ENCODE assay signal across 17 cellular contexts in genomic region chr1:214974002-214974401, GRCh38.
A peak's percentile ranks its signal among the peaks of the same experiment; 100 is the strongest.
DNase-seq lines count a peak whose midpoint lies in the region; ATAC-seq, FAIRE-seq and TF ChIP-seq lines count a peak whose summit lies in the region.
"Had no signal": no experiment of that assay in that cellular context is flagged by ENCODE, and none has a peak within 500 bp of the region (broad histone marks: within the 10 kb centered on the region; RNA-seq: fewer than 3 reads in every experiment).

No MANE protein-coding gene starts in this region.

- no peak overlapping the region for H3K4me3 ChIP-seq in IMR-90 (ENCODE audit: insufficient read depth, low read depth, low read length)
- H3K4me3 ChIP-seq in H1 (ENCODE audit: extremely low read depth in 1 of 4, insufficient read depth in 2 of 4, low read depth in 3 of 4, low read length in 4 of 4), result no peak overlapping the region
- no peak overlapping the region for H3K4me3 ChIP-seq in neuronal stem cell (ENCODE audit: low read length in 2 of 2)
- H3K4me3 ChIP-seq: GM12878 had no signal

- H3K9me3 ChIP-seq in IMR-90 (ENCODE audit: control insufficient read depth, insufficient read depth, low read length) (no peaks in the 10 kb centered on the region), H1 (ENCODE audit: insufficient read depth in 2 of 2, low read depth in 1 of 2, low read length in 1 of 2) (no peaks in the 10 kb centered on the region), neuronal stem cell (replicated peaks in 1 of 2; ENCODE audit: control insufficient read depth in 2 of 2, insufficient read depth in 1 of 2, low read depth in 1 of 2, low read length in 2 of 2) (no peaks in the 10 kb centered on the region)

- H2BK12ac ChIP-seq in H1 (ENCODE audit: low read depth, low read length), result no peak overlapping the region
- no peak overlapping the region for H2BK12ac ChIP-seq in neuronal stem cell (ENCODE audit: low read length)

- TF ChIP-seq POLR2A in IMR-90 (IDR thresholded peaks at IDR 0.05; ENCODE audit: low read depth, low read length) (no peak), H1 (IDR thresholded peaks at IDR 0.05; ENCODE audit: control extremely low read depth in 1 of 2, low read depth in 2 of 2, low read length in 2 of 2) (no peak)

- H3K23ac ChIP-seq in IMR-90 (ENCODE audit: low read depth, low read length) (no peak overlapping the region), H1 (ENCODE audit: insufficient read length) (no peak overlapping the region), neuronal stem cell (ENCODE audit: low read depth, low read length, poor library complexity) (no peak overlapping the region)

- no peaks in the 10 kb centered on the region for H3K79me2 ChIP-seq in H1 (ENCODE audit: control insufficient read depth in 1 of 2, insufficient read depth in 2 of 2, low read length in 2 of 2)

- no peak for FAIRE-seq in H1 (lab: Jason Lieb, UNC)
- FAIRE-seq: GM12878, GM19239 had no signal

- H4K91ac ChIP-seq in IMR-90 (ENCODE audit: insufficient read depth, low read depth, low read length) (no peak overlapping the region), H1 (replicated peaks; ENCODE audit: insufficient read length, low read length) (no peak overlapping the region), neuronal stem cell (ENCODE audit: low read depth, low read length, poor library complexity) (no peak overlapping the region)

- no peaks in the 10 kb centered on the region for H3K23me2 ChIP-seq in H1 (ENCODE audit: low read depth, low read length)

- H3K79me1 ChIP-seq in IMR-90 (ENCODE audit: low read depth in 1 of 2, low read length in 2 of 2) (no peaks in the 10 kb centered on the region), H1 (ENCODE audit: low read depth, low read length) (no peaks in the 10 kb centered on the region), neuronal stem cell (ENCODE audit: low read depth, low read length) (no peaks in the 10 kb centered on the region)

- H2BK20ac ChIP-seq in IMR-90 (ENCODE audit: low read depth, low read length) (no peak overlapping the region), H1 (ENCODE audit: low read length) (no peak overlapping the region)

- TF ChIP-seq RAD21 in IMR-90 (IDR thresholded peaks at IDR 0.05; ENCODE audit: low read length), result no peak
- TF ChIP-seq RAD21 in H1 (IDR thresholded peaks at IDR 0.05 in 1 of 2, conservative IDR thresholded peaks at IDR 0.05 in 1 of 2; ENCODE audit: low read depth in 2 of 2, low read length in 2 of 2), result no peak

- no peak overlapping the region for H3K18ac ChIP-seq in IMR-90 (ENCODE audit: low read depth, low read length)
- no peak overlapping the region for H3K18ac ChIP-seq in H1 (ENCODE audit: extremely low read depth, low read length)
- H3K18ac ChIP-seq in neuronal stem cell (ENCODE audit: low read length), result peak overlapping the region; percentile 21

- no peak overlapping the region for H3K27ac ChIP-seq in IMR-90 (ENCODE audit: insufficient read depth, low read length)
- no peak overlapping the region for H3K27ac ChIP-seq in H1 (ENCODE audit: low read depth, low read length)
- H3K27ac ChIP-seq in neuronal stem cell (replicated peaks; ENCODE audit: low read length), result no peak overlapping the region

- H3K4me2 ChIP-seq in IMR-90 (ENCODE audit: low read depth, low read length), result no peak overlapping the region
- no peak overlapping the region for H3K4me2 ChIP-seq in H1 (ENCODE audit: insufficient read depth in 1 of 2, low read depth in 2 of 2, low read length in 2 of 2)
- no peak overlapping the region for H3K4me2 ChIP-seq in neuronal stem cell (ENCODE audit: insufficient read depth, low read length, poor library complexity, severe bottlenecking)

- no peak for TF ChIP-seq EP300 in H1 (IDR thresholded peaks at IDR 0.05; ENCODE audit: borderline replicate concordance in 1 of 2, low read depth in 2 of 2, low read length in 2 of 2)

- H3K4ac ChIP-seq in IMR-90 (ENCODE audit: low read depth, low read length) (no peak overlapping the region), H1 (replicated peaks; ENCODE audit: insufficient read length, low read depth, low read length) (no peak overlapping the region), neuronal stem cell (ENCODE audit: low read length) (no peak overlapping the region)

- DNase-seq in IMR-90, result no peak
- no peak for DNase-seq in H1 (ENCODE audit: low read depth in 1 of 2, low spot score in 2 of 2)
- no peak for DNase-seq in neuronal stem cell (ENCODE audit: low spot score)
- no peak for DNase-seq in activated CD4-positive, alpha-beta T cell treated with anti-CD3 and anti-CD28 coated beads for 1 hour
- DNase-seq in SW 1271 (lab: John Stamatoyannopoulos, UW), result no peak
- DNase-seq: C1 segment of cervical spinal cord; Calu3; CD4-positive, alpha-beta memory T cell; COR-L47; DND-41; GDM1; GOT3; H7; HCEC 1CT had no signal

- no peak overlapping the region for H3K9ac ChIP-seq in IMR-90 (ENCODE audit: low read depth, low read length)
- H3K9ac ChIP-seq in H1 (replicated peaks in 1 of 4; ENCODE audit: extremely low read depth in 1 of 4, low read depth in 3 of 4, low read length in 3 of 4), result no peak overlapping the region
- H3K9ac ChIP-seq in neuronal stem cell (ENCODE audit: low read depth, low read length, poor library complexity), result no peak overlapping the region

- peak overlapping the region; percentile 14 for H2AFZ ChIP-seq in IMR-90 (replicated peaks; ENCODE audit: low read length, poor library complexity)
- peak overlapping the region; percentile 73; the same call in 1 of the 2 replicates for H2AFZ ChIP-seq in H1 (ENCODE audit: low read length)
- no peak overlapping the region for H2AFZ ChIP-seq in neuronal stem cell (ENCODE audit: low read length)

- in situ Hi-C loops in IMR-90 (cut with MboI; ENCODE audit: low sequenced_read_pairs), result no loop called here

- H4K8ac ChIP-seq in IMR-90 (ENCODE audit: low read depth in 2 of 2, low read length in 2 of 2) (no peak overlapping the region), H1 (ENCODE audit: extremely low read depth, insufficient read depth, low read length) (peak overlapping the region; percentile 53; the same call in 1 of the 2 replicates), neuronal stem cell (ENCODE audit: low read depth, low read length) (no peak overlapping the region)

- no peaks in the 10 kb centered on the region for H4K20me1 ChIP-seq in IMR-90 (ENCODE audit: insufficient read depth, low read length)
- H4K20me1 ChIP-seq in H1 (replicated peaks in 1 of 2; ENCODE audit: control insufficient read depth in 1 of 2, insufficient read depth in 2 of 2, low read length in 2 of 2), result no peaks in the 10 kb centered on the region

- H4K5ac ChIP-seq in IMR-90 (ENCODE audit: low read depth, low read length), result no peak overlapping the region
- H4K5ac ChIP-seq in H1 (ENCODE audit: insufficient read length, low read depth, low read length), result no peak overlapping the region

- ATAC-seq in IMR-90 (ENCODE audit: low read depth), result no peak
- no peak for ATAC-seq in GM21576 (IDR thresholded peaks at IDR 0.05; ENCODE audit: unreplicated experiment)
- ATAC-seq: GM12878 had no signal

- no CpG with 5 or more reads among the region's 2 CpGs for WGBS in IMR-90 (ENCODE audit: extremely low coverage in 2 of 2, insufficient read length in 1 of 2), 2 experiments
- WGBS in H1 (ENCODE audit: extremely low coverage in 1 of 2, insufficient coverage in 1 of 2, insufficient read length in 1 of 2, insufficient replicate concordance in 2 of 2, low coverage in 1 of 2, low lambda C conversion rate in 2 of 2, missing lambda C conversion rate in 1 of 2), 2 experiments, result 82% methylated on average over 2 of the region's 2 CpGs; no CpG with 5 or more reads in 1 of the 2 experiments
- no CpG with 5 or more reads among the region's 2 CpGs for WGBS in neuronal stem cell (ENCODE audit: extremely low coverage in 2 of 2, insufficient read length in 2 of 2, insufficient replicate concordance in 1 of 2), 2 donors

- intact Hi-C loops in IMR-90 (cut with micrococcal nuclease), result no loop called here

- H2BK5ac ChIP-seq in IMR-90 (ENCODE audit: low read depth, low read length, poor library complexity, severe bottlenecking) (no peak overlapping the region), H1 (ENCODE audit: low read depth, low read length) (no peak overlapping the region), neuronal stem cell (ENCODE audit: low read length) (no peak overlapping the region)

- H2AK9ac ChIP-seq in IMR-90 (replicated peaks; ENCODE audit: low read depth, low read length, poor library complexity), result no peak overlapping the region

- POLR2A ChIA-PET in IMR-90 (lab: Charles Lee; ENCODE audit: unreplicated experiment), result no interaction called here
- POLR2A ChIA-PET in H1 (lab: Charles Lee; ENCODE audit: partially characterized antibody), result no interaction called here

- H2AK5ac ChIP-seq in IMR-90 (ENCODE audit: low read depth, low read length), result no peak overlapping the region
- H2AK5ac ChIP-seq in H1 (ENCODE audit: low read depth, low read length), result no peak overlapping the region
- H2AK5ac ChIP-seq in neuronal stem cell (ENCODE audit: low read depth, low read length), result no peak overlapping the region

- no peaks in the 10 kb centered on the region for H3K9me1 ChIP-seq in IMR-90 (ENCODE audit: insufficient read depth, low read length)

- no peaks in the 10 kb centered on the region for H3K27me3 ChIP-seq in IMR-90 (ENCODE audit: control insufficient read depth, insufficient read depth, low read length)
- no peaks in the 10 kb centered on the region for H3K27me3 ChIP-seq in H1 (replicated peaks in 1 of 4; ENCODE audit: control insufficient read depth in 3 of 4, extremely low read depth in 1 of 4, insufficient read depth in 3 of 4, low read length in 3 of 4)
- peaks cover 0 to 12% (median 0%) of the 10 kb centered on the region in 3 experiments for H3K27me3 ChIP-seq in neuronal stem cell (ENCODE audit: control insufficient read depth in 3 of 3, insufficient read depth in 3 of 3, low read depth in 1 of 3, low read length in 3 of 3)

- dilution Hi-C loops in IMR-90 (cut with HindIII; ENCODE audit: low sequenced_read_pairs, unreplicated experiment), result no loop called here

- no peak overlapping the region for H3K14ac ChIP-seq in IMR-90 (replicated peaks; ENCODE audit: low read depth, low read length)
- no peak overlapping the region for H3K14ac ChIP-seq in H1 (ENCODE audit: insufficient read length)
- H3K14ac ChIP-seq in neuronal stem cell (ENCODE audit: low read length), result no peak overlapping the region

- H3K36me3 ChIP-seq in IMR-90 (ENCODE audit: control insufficient read depth, insufficient read depth, low read length) (no peaks in the 10 kb centered on the region), H1 (ENCODE audit: control insufficient read depth in 2 of 4, insufficient read depth in 4 of 4, low read length in 3 of 4) (no peaks in the 10 kb centered on the region), neuronal stem cell (replicated peaks in 1 of 2; ENCODE audit: control insufficient read depth in 2 of 2, insufficient read depth in 2 of 2, low read length in 2 of 2) (no peaks in the 10 kb centered on the region)

- no TSS peak for BruUV-seq in IMR-90 (replicated peaks; lab: Mats Ljungman, UMichigan)

- H3K56ac ChIP-seq in IMR-90 (ENCODE audit: extremely low read depth, insufficient read depth, low read length) (no peak overlapping the region), H1 (replicated peaks; ENCODE audit: insufficient read length, low read depth, low read length) (no peak overlapping the region)

- TF ChIP-seq CTCF in IMR-90 (conservative IDR thresholded peaks at IDR 0.05; ENCODE audit: low read depth, low read length), result no peak
- TF ChIP-seq CTCF in H1 (IDR thresholded peaks at IDR 0.05; ENCODE audit: control extremely low read depth in 1 of 3, insufficient read depth in 1 of 3, low read depth in 1 of 3, low read length in 3 of 3), result no peak

- H2BK15ac ChIP-seq in IMR-90 (ENCODE audit: low read depth, low read length) (no peak overlapping the region), H1 (ENCODE audit: low read length) (no peak overlapping the region), neuronal stem cell (ENCODE audit: low read length) (no peak overlapping the region)

- peak overlapping the region; percentile 13; the same call in 1 of the 2 replicates for H2BK120ac ChIP-seq in IMR-90 (ENCODE audit: low read depth, low read length)
- no peak overlapping the region for H2BK120ac ChIP-seq in H1 (replicated peaks; ENCODE audit: low read depth, low read length)
- H2BK120ac ChIP-seq in neuronal stem cell (ENCODE audit: low read depth, low read length), result no peak overlapping the region

- CTCF ChIA-PET in IMR-90 (lab: Yijun Ruan, JAX) (no interaction called here), H1 (lab: Charles Lee; ENCODE audit: partially characterized antibody) (interaction anchor here (1.4 kb wide), 1 partner anchor 21 kb away, joined by 4 read pairs; no protein-coding TSS in a partner anchor)

- no peaks in the 10 kb centered on the region; the same call in 1 of the 2 replicates for H3K4me1 ChIP-seq in IMR-90 (ENCODE audit: control insufficient read depth, insufficient read depth, low read length)
- H3K4me1 ChIP-seq in H1 (replicated peaks in 1 of 4; ENCODE audit: control insufficient read depth in 3 of 4, insufficient read depth in 4 of 4, low read length in 3 of 4), result peaks cover 2 to 9% (median 5%) of the 10 kb centered on the region in 4 experiments; a peak in 4 of 7 replicates
- peaks cover 7 to 9% of the 10 kb centered on the region in 2 donors for H3K4me1 ChIP-seq in neuronal stem cell (ENCODE audit: control insufficient read depth in 2 of 2, insufficient read depth in 1 of 2, low read depth in 1 of 2, low read length in 2 of 2)
